In the genomic region with DNA sequence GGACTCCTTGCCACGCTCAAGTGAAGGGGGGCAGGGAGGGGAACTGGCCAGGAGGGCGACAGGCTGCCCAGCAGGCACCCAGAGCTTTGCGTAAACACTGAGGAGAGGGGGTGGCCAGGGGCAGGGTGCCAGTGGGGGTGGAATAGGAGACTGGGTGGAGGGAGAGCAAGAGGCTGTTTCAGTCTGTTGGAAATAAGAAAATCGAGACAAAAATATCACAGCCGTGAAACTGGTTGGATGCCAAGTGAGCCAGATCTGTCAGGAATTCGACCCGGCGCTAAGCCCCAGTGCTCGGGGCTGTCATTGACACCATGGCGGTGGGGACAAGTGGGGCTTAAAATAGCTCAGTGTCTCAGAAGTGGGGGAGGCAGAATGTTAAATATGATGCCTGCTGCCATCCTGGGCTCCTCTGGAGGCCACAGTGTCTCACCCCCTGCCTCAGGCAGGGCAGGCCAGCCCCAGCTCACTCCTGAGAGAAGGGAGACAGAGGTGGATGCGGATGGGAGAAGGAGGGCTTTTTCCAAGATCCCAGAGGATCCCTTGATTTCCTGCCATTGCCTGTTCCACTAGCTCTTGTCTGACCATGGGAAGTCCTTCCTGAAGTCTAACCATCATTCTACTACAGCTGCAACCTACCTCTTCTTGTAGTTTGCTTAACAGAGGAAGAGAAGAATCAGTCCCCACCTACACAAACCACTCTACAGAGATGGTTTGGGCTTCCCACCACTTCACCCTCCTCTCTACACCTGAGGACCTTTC, we compare ENCODE assay signal across 1 cellular context.
A peak's percentile ranks its signal among the peaks of the same experiment; 100 is the strongest.
TF ChIP-seq lines count a peak whose summit lies in the region.

No MANE protein-coding gene starts in this region.

TF ChIP-seq in HEK293, 187 proteins besides CTCF, POLR2A, EP300 and RAD21 (continued from another document and continues in another):
- TF ChIP-seq, protein P1, sequence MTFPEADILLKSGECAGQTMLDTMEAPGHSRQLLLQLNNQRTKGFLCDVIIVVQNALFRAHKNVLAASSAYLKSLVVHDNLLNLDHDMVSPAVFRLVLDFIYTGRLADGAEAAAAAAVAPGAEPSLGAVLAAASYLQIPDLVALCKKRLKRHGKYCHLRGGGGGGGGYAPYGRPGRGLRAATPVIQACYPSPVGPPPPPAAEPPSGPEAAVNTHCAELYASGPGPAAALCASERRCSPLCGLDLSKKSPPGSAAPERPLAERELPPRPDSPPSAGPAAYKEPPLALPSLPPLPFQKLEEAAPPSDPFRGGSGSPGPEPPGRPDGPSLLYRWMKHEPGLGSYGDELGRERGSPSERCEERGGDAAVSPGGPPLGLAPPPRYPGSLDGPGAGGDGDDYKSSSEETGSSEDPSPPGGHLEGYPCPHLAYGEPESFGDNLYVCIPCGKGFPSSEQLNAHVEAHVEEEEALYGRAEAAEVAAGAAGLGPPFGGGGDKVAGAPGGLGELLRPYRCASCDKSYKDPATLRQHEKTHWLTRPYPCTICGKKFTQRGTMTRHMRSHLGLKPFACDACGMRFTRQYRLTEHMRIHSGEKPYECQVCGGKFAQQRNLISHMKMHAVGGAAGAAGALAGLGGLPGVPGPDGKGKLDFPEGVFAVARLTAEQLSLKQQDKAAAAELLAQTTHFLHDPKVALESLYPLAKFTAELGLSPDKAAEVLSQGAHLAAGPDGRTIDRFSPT (tag by site-specific recombination; IDR thresholded peaks at IDR 0.05) = no peak
- TF ChIP-seq ZIC2 (tag by site-specific recombination; IDR thresholded peaks at IDR 0.05) = peak; percentile 64
- TF ChIP-seq KLF9 (tag by site-specific recombination; IDR thresholded peaks at IDR 0.05; ENCODE audit: low read depth) = no peak
- no peak for TF ChIP-seq ZNF843 (tag by site-specific recombination; IDR thresholded peaks at IDR 0.05)
- TF ChIP-seq ZNF670 (tag by site-specific recombination; IDR thresholded peaks at IDR 0.05; ENCODE audit: low read depth) = no peak
- TF ChIP-seq, protein P2, sequence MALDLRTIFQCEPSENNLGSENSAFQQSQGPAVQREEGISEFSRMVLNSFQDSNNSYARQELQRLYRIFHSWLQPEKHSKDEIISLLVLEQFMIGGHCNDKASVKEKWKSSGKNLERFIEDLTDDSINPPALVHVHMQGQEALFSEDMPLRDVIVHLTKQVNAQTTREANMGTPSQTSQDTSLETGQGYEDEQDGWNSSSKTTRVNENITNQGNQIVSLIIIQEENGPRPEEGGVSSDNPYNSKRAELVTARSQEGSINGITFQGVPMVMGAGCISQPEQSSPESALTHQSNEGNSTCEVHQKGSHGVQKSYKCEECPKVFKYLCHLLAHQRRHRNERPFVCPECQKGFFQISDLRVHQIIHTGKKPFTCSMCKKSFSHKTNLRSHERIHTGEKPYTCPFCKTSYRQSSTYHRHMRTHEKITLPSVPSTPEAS (tag by site-specific recombination; IDR thresholded peaks at IDR 0.05) = no peak
- TF ChIP-seq ZXDB (tag by site-specific recombination; IDR thresholded peaks at IDR 0.05) = no peak
- TF ChIP-seq ZFP69B (tag by site-specific recombination; IDR thresholded peaks at IDR 0.05) = no peak
- TF ChIP-seq, protein P3, sequence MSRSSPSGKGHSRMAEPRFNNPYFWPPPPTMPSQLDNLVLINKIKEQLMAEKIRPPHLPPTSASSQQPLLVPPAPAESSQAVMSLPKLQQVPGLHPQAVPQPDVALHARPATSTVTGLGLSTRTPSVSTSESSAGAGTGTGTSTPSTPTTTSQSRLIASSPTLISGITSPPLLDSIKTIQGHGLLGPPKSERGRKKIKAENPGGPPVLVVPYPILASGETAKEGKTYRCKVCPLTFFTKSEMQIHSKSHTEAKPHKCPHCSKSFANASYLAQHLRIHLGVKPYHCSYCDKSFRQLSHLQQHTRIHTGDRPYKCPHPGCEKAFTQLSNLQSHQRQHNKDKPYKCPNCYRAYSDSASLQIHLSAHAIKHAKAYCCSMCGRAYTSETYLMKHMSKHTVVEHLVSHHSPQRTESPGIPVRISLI (tag by site-specific recombination; IDR thresholded peaks at IDR 0.05) = no peak
- TF ChIP-seq, protein P4, sequence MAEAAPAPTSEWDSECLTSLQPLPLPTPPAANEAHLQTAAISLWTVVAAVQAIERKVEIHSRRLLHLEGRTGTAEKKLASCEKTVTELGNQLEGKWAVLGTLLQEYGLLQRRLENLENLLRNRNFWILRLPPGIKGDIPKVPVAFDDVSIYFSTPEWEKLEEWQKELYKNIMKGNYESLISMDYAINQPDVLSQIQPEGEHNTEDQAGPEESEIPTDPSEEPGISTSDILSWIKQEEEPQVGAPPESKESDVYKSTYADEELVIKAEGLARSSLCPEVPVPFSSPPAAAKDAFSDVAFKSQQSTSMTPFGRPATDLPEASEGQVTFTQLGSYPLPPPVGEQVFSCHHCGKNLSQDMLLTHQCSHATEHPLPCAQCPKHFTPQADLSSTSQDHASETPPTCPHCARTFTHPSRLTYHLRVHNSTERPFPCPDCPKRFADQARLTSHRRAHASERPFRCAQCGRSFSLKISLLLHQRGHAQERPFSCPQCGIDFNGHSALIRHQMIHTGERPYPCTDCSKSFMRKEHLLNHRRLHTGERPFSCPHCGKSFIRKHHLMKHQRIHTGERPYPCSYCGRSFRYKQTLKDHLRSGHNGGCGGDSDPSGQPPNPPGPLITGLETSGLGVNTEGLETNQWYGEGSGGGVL (tag by site-specific recombination; IDR thresholded peaks at IDR 0.05) = no peak
- TF ChIP-seq ZBTB17 (tag by site-specific recombination; IDR thresholded peaks at IDR 0.05) = peak; percentile 69
- TF ChIP-seq, protein P5, sequence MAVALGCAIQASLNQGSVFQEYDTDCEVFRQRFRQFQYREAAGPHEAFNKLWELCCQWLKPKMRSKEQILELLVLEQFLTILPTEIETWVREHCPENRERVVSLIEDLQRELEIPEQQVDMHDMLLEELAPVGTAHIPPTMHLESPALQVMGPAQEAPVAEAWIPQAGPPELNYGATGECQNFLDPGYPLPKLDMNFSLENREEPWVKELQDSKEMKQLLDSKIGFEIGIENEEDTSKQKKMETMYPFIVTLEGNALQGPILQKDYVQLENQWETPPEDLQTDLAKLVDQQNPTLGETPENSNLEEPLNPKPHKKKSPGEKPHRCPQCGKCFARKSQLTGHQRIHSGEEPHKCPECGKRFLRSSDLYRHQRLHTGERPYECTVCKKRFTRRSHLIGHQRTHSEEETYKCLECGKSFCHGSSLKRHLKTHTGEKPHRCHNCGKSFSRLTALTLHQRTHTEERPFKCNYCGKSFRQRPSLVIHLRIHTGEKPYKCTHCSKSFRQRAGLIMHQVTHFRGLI (tag by site-specific recombination; IDR thresholded peaks at IDR 0.05) = peak; percentile 90
- no peak for TF ChIP-seq MYNN (tag by site-specific recombination; IDR thresholded peaks at IDR 0.05; ENCODE audit: borderline replicate concordance)
- TF ChIP-seq, protein P6, sequence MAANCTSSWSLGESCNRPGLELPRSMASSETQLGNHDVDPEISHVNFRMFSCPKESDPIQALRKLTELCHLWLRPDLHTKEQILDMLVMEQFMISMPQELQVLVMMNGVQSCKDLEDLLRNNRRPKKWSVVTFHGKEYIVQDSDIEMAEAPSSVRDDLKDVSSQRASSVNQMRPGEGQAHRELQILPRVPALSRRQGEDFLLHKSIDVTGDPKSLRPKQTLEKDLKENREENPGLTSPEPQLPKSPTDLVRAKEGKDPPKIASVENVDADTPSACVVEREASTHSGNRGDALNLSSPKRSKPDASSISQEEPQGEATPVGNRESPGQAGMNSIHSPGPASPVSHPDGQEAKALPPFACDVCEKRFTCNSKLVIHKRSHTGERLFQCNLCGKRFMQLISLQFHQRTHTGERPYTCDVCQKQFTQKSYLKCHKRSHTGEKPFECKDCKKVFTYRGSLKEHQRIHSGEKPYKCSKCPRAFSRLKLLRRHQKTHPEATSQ (tag by site-specific recombination; IDR thresholded peaks at IDR 0.05) = no peak
- TF ChIP-seq, protein P7, sequence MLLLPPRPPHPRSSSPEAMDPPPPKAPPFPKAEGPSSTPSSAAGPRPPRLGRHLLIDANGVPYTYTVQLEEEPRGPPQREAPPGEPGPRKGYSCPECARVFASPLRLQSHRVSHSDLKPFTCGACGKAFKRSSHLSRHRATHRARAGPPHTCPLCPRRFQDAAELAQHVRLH (tag by site-specific recombination; IDR thresholded peaks at IDR 0.05) = no peak
- peak; percentile 73 for TF ChIP-seq GLIS1 (tag by site-specific recombination; IDR thresholded peaks at IDR 0.05)
- TF ChIP-seq, protein P8, sequence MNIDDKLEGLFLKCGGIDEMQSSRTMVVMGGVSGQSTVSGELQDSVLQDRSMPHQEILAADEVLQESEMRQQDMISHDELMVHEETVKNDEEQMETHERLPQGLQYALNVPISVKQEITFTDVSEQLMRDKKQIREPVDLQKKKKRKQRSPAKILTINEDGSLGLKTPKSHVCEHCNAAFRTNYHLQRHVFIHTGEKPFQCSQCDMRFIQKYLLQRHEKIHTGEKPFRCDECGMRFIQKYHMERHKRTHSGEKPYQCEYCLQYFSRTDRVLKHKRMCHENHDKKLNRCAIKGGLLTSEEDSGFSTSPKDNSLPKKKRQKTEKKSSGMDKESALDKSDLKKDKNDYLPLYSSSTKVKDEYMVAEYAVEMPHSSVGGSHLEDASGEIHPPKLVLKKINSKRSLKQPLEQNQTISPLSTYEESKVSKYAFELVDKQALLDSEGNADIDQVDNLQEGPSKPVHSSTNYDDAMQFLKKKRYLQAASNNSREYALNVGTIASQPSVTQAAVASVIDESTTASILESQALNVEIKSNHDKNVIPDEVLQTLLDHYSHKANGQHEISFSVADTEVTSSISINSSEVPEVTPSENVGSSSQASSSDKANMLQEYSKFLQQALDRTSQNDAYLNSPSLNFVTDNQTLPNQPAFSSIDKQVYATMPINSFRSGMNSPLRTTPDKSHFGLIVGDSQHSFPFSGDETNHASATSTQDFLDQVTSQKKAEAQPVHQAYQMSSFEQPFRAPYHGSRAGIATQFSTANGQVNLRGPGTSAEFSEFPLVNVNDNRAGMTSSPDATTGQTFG (tag by site-specific recombination; IDR thresholded peaks at IDR 0.05; ENCODE audit: borderline replicate concordance) = no peak
- 0 out of 2 replicates have a peak, but pooled peaks have one; percentile 17 for TF ChIP-seq ZNF335 (tag by site-specific recombination; conservative IDR thresholded peaks at IDR 0.05)
- TF ChIP-seq ZNF155 (tag by site-specific recombination; IDR thresholded peaks at IDR 0.05) = no peak
- peak; percentile 51 for TF ChIP-seq ZFHX2 (tag by site-specific recombination; conservative IDR thresholded peaks at IDR 0.05)
- no peak for TF ChIP-seq ZNF776 (tag by site-specific recombination; IDR thresholded peaks at IDR 0.05; ENCODE audit: borderline replicate concordance)
- no peak for TF ChIP-seq ZNF2 (tag by site-specific recombination; IDR thresholded peaks at IDR 0.05)
- TF ChIP-seq ZNF324 (tag by site-specific recombination; IDR thresholded peaks at IDR 0.05) = no peak
- peak; percentile 60; the same call in 1 of the 2 replicates for TF ChIP-seq EGR2 (tag by site-specific recombination; IDR thresholded peaks at IDR 0.05; ENCODE audit: low read depth)
- TF ChIP-seq, protein P9, sequence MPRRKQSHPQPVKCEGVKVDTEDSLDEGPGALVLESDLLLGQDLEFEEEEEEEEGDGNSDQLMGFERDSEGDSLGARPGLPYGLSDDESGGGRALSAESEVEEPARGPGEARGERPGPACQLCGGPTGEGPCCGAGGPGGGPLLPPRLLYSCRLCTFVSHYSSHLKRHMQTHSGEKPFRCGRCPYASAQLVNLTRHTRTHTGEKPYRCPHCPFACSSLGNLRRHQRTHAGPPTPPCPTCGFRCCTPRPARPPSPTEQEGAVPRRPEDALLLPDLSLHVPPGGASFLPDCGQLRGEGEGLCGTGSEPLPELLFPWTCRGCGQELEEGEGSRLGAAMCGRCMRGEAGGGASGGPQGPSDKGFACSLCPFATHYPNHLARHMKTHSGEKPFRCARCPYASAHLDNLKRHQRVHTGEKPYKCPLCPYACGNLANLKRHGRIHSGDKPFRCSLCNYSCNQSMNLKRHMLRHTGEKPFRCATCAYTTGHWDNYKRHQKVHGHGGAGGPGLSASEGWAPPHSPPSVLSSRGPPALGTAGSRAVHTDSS (tag by site-specific recombination; IDR thresholded peaks at IDR 0.05) = no peak
- no peak for TF ChIP-seq ZNF785 (tag by site-specific recombination; IDR thresholded peaks at IDR 0.05)
- TF ChIP-seq ZNF629 (tag by site-specific recombination; IDR thresholded peaks at IDR 0.05) = no peak
- TF ChIP-seq, protein P10, sequence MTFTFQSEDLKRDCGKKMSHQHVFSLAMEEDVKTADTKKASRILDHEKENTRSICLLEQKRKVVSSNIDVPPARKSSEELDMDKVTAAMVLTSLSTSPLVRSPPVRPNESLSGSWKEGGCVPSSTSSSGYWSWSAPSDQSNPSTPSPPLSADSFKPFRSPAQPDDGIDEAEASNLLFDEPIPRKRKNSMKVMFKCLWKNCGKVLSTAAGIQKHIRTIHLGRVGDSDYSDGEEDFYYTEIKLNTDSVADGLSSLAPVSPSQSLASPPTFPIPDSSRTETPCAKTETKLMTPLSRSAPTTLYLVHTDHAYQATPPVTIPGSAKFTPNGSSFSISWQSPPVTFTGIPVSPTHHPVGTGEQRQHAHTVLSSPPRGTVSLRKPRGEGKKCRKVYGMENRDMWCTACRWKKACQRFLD (tag by site-specific recombination; IDR thresholded peaks at IDR 0.05) = no peak
- TF ChIP-seq ZNF302 (tag by site-specific recombination; IDR thresholded peaks at IDR 0.05; ENCODE audit: low read depth) = no peak
- no peak for TF ChIP-seq ZNF184 (tag by site-specific recombination; IDR thresholded peaks at IDR 0.05)
- TF ChIP-seq, protein P11, sequence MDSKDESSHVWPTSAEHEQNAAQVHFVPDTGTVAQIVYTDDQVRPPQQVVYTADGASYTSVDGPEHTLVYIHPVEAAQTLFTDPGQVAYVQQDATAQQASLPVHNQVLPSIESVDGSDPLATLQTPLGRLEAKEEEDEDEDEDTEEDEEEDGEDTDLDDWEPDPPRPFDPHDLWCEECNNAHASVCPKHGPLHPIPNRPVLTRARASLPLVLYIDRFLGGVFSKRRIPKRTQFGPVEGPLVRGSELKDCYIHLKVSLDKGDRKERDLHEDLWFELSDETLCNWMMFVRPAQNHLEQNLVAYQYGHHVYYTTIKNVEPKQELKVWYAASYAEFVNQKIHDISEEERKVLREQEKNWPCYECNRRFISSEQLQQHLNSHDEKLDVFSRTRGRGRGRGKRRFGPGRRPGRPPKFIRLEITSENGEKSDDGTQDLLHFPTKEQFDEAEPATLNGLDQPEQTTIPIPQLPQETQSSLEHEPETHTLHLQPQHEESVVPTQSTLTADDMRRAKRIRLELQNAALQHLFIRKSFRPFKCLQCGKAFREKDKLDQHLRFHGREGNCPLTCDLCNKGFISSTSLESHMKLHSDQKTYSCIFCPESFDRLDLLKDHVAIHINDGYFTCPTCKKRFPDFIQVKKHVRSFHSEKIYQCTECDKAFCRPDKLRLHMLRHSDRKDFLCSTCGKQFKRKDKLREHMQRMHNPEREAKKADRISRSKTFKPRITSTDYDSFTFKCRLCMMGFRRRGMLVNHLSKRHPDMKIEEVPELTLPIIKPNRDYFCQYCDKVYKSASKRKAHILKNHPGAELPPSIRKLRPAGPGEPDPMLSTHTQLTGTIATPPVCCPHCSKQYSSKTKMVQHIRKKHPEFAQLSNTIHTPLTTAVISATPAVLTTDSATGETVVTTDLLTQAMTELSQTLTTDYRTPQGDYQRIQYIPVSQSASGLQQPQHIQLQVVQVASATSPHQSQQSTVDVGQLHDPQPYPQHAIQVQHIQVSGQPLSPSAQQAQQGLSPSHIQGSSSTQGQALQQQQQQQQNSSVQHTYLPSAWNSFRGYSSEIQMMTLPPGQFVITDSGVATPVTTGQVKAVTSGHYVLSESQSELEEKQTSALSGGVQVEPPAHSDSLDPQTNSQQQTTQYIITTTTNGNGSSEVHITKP (tag by site-specific recombination; IDR thresholded peaks at IDR 0.05) = peak; percentile 61
- TF ChIP-seq ZNF600 (tag by site-specific recombination; IDR thresholded peaks at IDR 0.05) = no peak
- TF ChIP-seq HOXC10 (CRISPR knock-in tag; IDR thresholded peaks at IDR 0.05) = no peak
- no peak for TF ChIP-seq ZFP41 (tag by site-specific recombination; IDR thresholded peaks at IDR 0.05; ENCODE audit: borderline replicate concordance)
- no peak for TF ChIP-seq ZNF830 (tag by site-specific recombination; IDR thresholded peaks at IDR 0.05; ENCODE audit: low read depth)
- no peak for TF ChIP-seq ZNF623 (tag by site-specific recombination; IDR thresholded peaks at IDR 0.05)
